In the genomic region with DNA sequence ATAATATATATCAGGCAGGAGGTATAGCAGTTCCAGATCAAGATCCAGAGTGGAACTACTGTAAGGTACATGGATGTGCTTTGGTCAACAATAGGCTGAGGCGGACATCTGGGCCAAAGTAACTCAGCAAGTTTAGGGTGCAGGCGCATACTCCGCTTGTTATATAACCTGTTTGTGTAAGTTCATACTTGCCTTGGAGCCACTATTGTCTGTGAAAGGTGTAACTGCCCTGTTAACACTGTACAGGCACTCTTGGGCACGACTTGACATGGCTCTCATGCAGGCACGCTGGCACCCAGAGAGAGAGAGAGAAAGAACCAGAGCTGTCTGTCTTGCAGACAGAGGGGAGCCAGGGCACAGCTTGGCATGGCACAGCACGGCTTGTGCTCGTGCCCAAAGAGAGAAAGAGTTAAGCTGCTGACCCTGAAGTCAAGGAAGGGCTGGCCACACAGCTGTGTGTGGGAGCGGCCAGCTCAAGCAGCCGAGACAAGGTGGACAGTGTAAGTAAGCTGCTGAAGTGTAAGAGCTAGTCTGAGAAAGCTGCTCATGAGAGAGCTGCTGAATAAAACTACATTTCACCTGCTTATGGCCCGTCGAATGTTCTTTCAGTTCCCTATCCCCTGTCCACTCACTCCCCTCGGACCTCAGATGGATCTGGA, we compare ENCODE assay signal across 22 cellular contexts. TPM values are rescaled to one million over a fixed set of nuclear protein-coding genes. Genes with fewer than 3 reads are reported as not detected.
DNase-seq lines count a peak whose midpoint lies in the region; ATAC-seq, FAIRE-seq and TF ChIP-seq lines count a peak whose summit lies in the region.
"Had no signal": no experiment of that assay in that cellular context is flagged by ENCODE, and none has a peak within 500 bp of the region (broad histone marks: within the 10 kb centered on the region; RNA-seq: fewer than 3 reads in every experiment).

No MANE protein-coding gene starts in this region.

- peaks cover 8% of the 10 kb centered on the region for H3K9me3 ChIP-seq in HepG2 (ENCODE audit: low read length)
- H3K9me3 ChIP-seq in right lobe of liver, result no peaks in the 10 kb centered on the region

- no peak overlapping the region for H3K9ac ChIP-seq in HepG2 (ENCODE audit: insufficient read depth, low read depth, low read length)
- H3K9ac ChIP-seq in rectal smooth muscle tissue (ENCODE audit: low read length), result no peak overlapping the region

- BruUV-seq in HepG2 (replicated peaks; lab: Mats Ljungman, UMichigan), result no TSS peak

- no peak for TF ChIP-seq CTCF in HepG2 (CRISPR knock-in tag; IDR thresholded peaks at IDR 0.05)
- no peak for TF ChIP-seq CTCF in right lobe of liver (IDR thresholded peaks at IDR 0.05)
- TF ChIP-seq CTCF in GM13977 (IDR thresholded peaks at IDR 0.05; ENCODE audit: extremely low read depth, insufficient read depth, missing control alignments), result no peak

- intact Hi-C loops in HepG2 (cut with micrococcal nuclease; ENCODE audit: unreplicated experiment), result no loop called here
- intact Hi-C loops in right lobe of liver (cut with DNase I), result no loop called here

- no peak for DNase-seq in HepG2 (ENCODE audit: low spot score)
- DNase-seq in right lobe of liver, result no peak
- peak; percentile 69 for DNase-seq in left kidney (ENCODE audit: low read depth, low spot score)
- no peak for DNase-seq in NOMO-1 treated with dmso at 0.1 percent for 144 hours (lab: John Stamatoyannopoulos, UW; ENCODE audit: unreplicated experiment)
- no peak for DNase-seq in DMS114 treated with DMSO at 0.1 percent for 48 hours (lab: John Stamatoyannopoulos, UW; ENCODE audit: unreplicated experiment)
- DNase-seq in GM13977 (ENCODE audit: low spot score), result no peak
- DNase-seq: DMS79 treated with DMSO at 0.1 percent for 48 hours, GF-D8, Karpas-422, NCI-H1105, NCI-H1436 treated with DMSO at 0.1 percent for 48 hours, NCI-H187 treated with DMSO at 0.1 percent for 48 hours, NCI-H2171 treated with DMSO at 0.1 percent for 48 hours, NCI-H345, NCI-H526, NCI-H82, Peyer's patch, SHP77 treated with DMSO at 0.1 percent for 48 hours had no signal

- H3K36me3 ChIP-seq in HepG2 (replicated peaks in 1 of 2; ENCODE audit: control insufficient read depth in 1 of 2, insufficient read depth in 2 of 2, low read length in 2 of 2) (no peaks in the 10 kb centered on the region), right lobe of liver (no peaks in the 10 kb centered on the region), rectal smooth muscle tissue (ENCODE audit: control insufficient read depth, insufficient read depth, low read length) (no peaks in the 10 kb centered on the region)
- H3K36me3 ChIP-seq: Peyer's patch had no signal

- no peak for TF ChIP-seq RAD21 in HepG2 (CRISPR knock-in tag; IDR thresholded peaks at IDR 0.05)

- TF ChIP-seq EP300 in HepG2 (IDR thresholded peaks at IDR 0.05; ENCODE audit: low read depth in 2 of 2, low read length in 2 of 2) (no peak), HepG2 (CRISPR knock-in tag; IDR thresholded peaks at IDR 0.05; ENCODE audit: borderline replicate concordance) (no peak)

- H3K27ac ChIP-seq in HepG2 (ENCODE audit: extremely low read length, insufficient read depth, low read length), result no peak overlapping the region
- no peak overlapping the region for H3K27ac ChIP-seq in right lobe of liver
- H3K27ac ChIP-seq in rectal smooth muscle tissue (ENCODE audit: low read depth, low read length), result peak overlapping the region; percentile 22
- H3K27ac ChIP-seq: Peyer's patch had no signal

- no peak for TF ChIP-seq POLR2A in HepG2 (IDR thresholded peaks at IDR 0.05; ENCODE audit: insufficient read depth in 1 of 2, low read depth in 2 of 2, low read length in 2 of 2)
- no peak for TF ChIP-seq POLR2A in right lobe of liver (IDR thresholded peaks at IDR 0.05)

- H3K27me3 ChIP-seq in HepG2 (ENCODE audit: control insufficient read depth in 1 of 2, insufficient read depth in 2 of 2, low read length in 2 of 2), result peaks cover 0 to 4% of the 10 kb centered on the region in 2 experiments; a peak in 2 of 5 replicates
- H3K27me3 ChIP-seq in right lobe of liver, result no peaks in the 10 kb centered on the region
- no peaks in the 10 kb centered on the region for H3K27me3 ChIP-seq in rectal smooth muscle tissue (ENCODE audit: control insufficient read depth, insufficient read depth, low read length)
- H3K27me3 ChIP-seq: Peyer's patch had no signal

- POLR2A ChIA-PET in HepG2 (lab: Yijun Ruan, JAX), result no interaction called here

- ATAC-seq in HepG2, result no peak
- ATAC-seq in right lobe of liver, result no peak
- ATAC-seq: HCT116 had no signal

- H3K4me1 ChIP-seq in HepG2 (ENCODE audit: insufficient read depth, low read length) (no peaks in the 10 kb centered on the region), right lobe of liver (no peaks in the 10 kb centered on the region), rectal smooth muscle tissue (ENCODE audit: control insufficient read depth, insufficient read depth, low read length) (no peaks in the 10 kb centered on the region)
- H3K4me1 ChIP-seq: Peyer's patch had no signal

- CTCF ChIA-PET in HepG2 (lab: Yijun Ruan, JAX; ENCODE audit: low intra/inter-chr PET ratio, low total read pairs), result no interaction called here

- in situ Hi-C loops in HepG2 (cut with HindIII; ENCODE audit: extremely low pct_ligation_motif_present, low pct_unique_long_range_greater_than_20kb), result no loop called here
- in situ Hi-C loops in GM13977 (cut with MboI; ENCODE audit: low pct_unique_long_range_greater_than_20kb, low sequenced_read_pairs, unreplicated experiment), result no loop called here

- H3K4me2 ChIP-seq in HepG2 (ENCODE audit: low read depth, low read length), result no peak overlapping the region

- FAIRE-seq in HepG2 (lab: Jason Lieb, UNC), result no peak
- FAIRE-seq: GM12891, GM19239 had no signal

- no peaks in the 10 kb centered on the region for H3K79me2 ChIP-seq in HepG2 (ENCODE audit: insufficient read depth, low read length)

- 23% methylated on average over 11 of the region's 12 CpGs for WGBS in HepG2 (ENCODE audit: low lambda C conversion rate)
- WGBS in right lobe of liver (ENCODE audit: insufficient coverage, low coverage, low lambda C conversion rate, missing lambda C conversion rate), result 82% methylated on average over 7 of the region's 12 CpGs

- H3K4me3 ChIP-seq in HepG2 (replicated peaks in 1 of 3; ENCODE audit: insufficient read depth in 1 of 3, low read depth in 2 of 3, low read length in 3 of 3), result no peak overlapping the region
- H3K4me3 ChIP-seq in right lobe of liver, result no peak overlapping the region
- H3K4me3 ChIP-seq in rectal smooth muscle tissue (ENCODE audit: low read length), result no peak overlapping the region
- H3K4me3 ChIP-seq: Peyer's patch had no signal

- H4K20me1 ChIP-seq in HepG2 (ENCODE audit: insufficient read depth, low read length), result no peaks in the 10 kb centered on the region

- no peak overlapping the region for H2AFZ ChIP-seq in HepG2 (ENCODE audit: low read length)

TF ChIP-seq in HepG2, 621 proteins besides CTCF, POLR2A, EP300 and RAD21 (continues in another document):
- TF ChIP-seq, protein P1, sequence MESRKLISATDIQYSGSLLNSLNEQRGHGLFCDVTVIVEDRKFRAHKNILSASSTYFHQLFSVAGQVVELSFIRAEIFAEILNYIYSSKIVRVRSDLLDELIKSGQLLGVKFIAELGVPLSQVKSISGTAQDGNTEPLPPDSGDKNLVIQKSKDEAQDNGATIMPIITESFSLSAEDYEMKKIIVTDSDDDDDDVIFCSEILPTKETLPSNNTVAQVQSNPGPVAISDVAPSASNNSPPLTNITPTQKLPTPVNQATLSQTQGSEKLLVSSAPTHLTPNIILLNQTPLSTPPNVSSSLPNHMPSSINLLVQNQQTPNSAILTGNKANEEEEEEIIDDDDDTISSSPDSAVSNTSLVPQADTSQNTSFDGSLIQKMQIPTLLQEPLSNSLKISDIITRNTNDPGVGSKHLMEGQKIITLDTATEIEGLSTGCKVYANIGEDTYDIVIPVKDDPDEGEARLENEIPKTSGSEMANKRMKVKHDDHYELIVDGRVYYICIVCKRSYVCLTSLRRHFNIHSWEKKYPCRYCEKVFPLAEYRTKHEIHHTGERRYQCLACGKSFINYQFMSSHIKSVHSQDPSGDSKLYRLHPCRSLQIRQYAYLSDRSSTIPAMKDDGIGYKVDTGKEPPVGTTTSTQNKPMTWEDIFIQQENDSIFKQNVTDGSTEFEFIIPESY (CRISPR knock-in tag; IDR thresholded peaks at IDR 0.05), result 0 out of 2 replicates have a peak, but pooled peaks have one; percentile 24

RNA-seq across cellular contexts. Expression of a gene that starts 47.8 kb away (rescaled TPM):
- total RNA-seq in HepG2 (2016; rRNA removed; fragmentation: Illumina TruSeq; extraction: Trizol) (7.8 and 9.5 TPM in 2 replicates), right lobe of liver (10 to 100 TPM in 4 of 6 experiments, 1 to 10 TPM in 2; 9.2 to 17.1 (median 10.3) TPM)
- 35.6 and 36.1 TPM in 2 replicates for total RNA-seq in HepG2 (2016; cell fraction: cytosol; rRNA removed; fragmentation: Illumina TruSeq; extraction: Trizol; ENCODE audit: low read depth)
- total RNA-seq in HepG2 (2016; cell fraction: insoluble cytoplasmic fraction; rRNA removed; fragmentation: Illumina TruSeq; extraction: Trizol), result 6.7 and 6.8 TPM in 2 replicates
- total RNA-seq in HepG2 (2016; cell fraction: membrane; rRNA removed; fragmentation: Illumina TruSeq; extraction: Trizol), result 16.4 and 21.4 TPM in 2 replicates
- total RNA-seq in HepG2 (2016; cell fraction: nucleus; rRNA removed; fragmentation: Illumina TruSeq; extraction: Trizol), result 19.4 and 22.8 TPM in 2 replicates
- polyA plus RNA-seq in HepG2 (2011; rRNA removed), result 3.0 and 3.1 TPM in 2 replicates
- polyA plus RNA-seq in HepG2 (2011; cell fraction: cytosol; rRNA removed), result 1.9 and 2.8 TPM in 2 replicates
- polyA plus RNA-seq in HepG2 (2011; cell fraction: nucleus; rRNA removed), result 6.5 and 7.1 TPM in 2 replicates
- 5.0 and 6.6 TPM in 2 replicates for polyA plus RNA-seq in HepG2 (2012)
- polyA plus RNA-seq in HepG2 (2016; cell fraction: cytosol; fragmentation: Illumina TruSeq; extraction: Trizol; ENCODE audit: low read depth), result 0.43 and 1.0 TPM in 2 replicates
- polyA plus RNA-seq in HepG2 (2016; cell fraction: insoluble cytoplasmic fraction; fragmentation: Illumina TruSeq; extraction: Trizol; ENCODE audit: low read depth), result 5.3 and 6.4 TPM in 2 replicates
- polyA plus RNA-seq in HepG2 (2016; cell fraction: membrane; fragmentation: Illumina TruSeq; extraction: Trizol; ENCODE audit: low read depth), result 0.70 and 0.76 TPM in 2 replicates
- 11.0 and 11.7 TPM in 2 replicates for polyA plus RNA-seq in HepG2 (2016; cell fraction: nucleus; fragmentation: Illumina TruSeq; extraction: Trizol; ENCODE audit: insufficient read depth, low read depth)
- polyA minus RNA-seq in HepG2 (2011; rRNA and poly(A)+ RNA removed; ENCODE audit: low replicate concordance), result 16.4 and 17.8 TPM in 2 replicates
- polyA minus RNA-seq in HepG2 (2011; cell fraction: cytosol; rRNA and poly(A)+ RNA removed), result 9.5 and 11.9 TPM in 2 replicates
- polyA minus RNA-seq in HepG2 (2011; cell fraction: nucleus; rRNA and poly(A)+ RNA removed), result 60.8 and 62.2 TPM in 2 replicates
